13 cellular contexts compared by ENCODE assay signal in genomic region chr11:68690671-68691401, GRCh38. TPM values are rescaled to one million over a fixed set of nuclear protein-coding genes. Genes with fewer than 3 reads are reported as not detected.
A peak's percentile ranks its signal among the peaks of the same experiment; 100 is the strongest.
DNase-seq lines count a peak whose midpoint lies in the region; FAIRE-seq and TF ChIP-seq lines count a peak whose summit lies in the region.
"Had no signal": no experiment of that assay in that cellular context is flagged by ENCODE, and none has a peak within 500 bp of the region (broad histone marks: within the 10 kb centered on the region; RNA-seq: fewer than 3 reads in every experiment).

No MANE protein-coding gene starts in this region.

- TF ChIP-seq CTCF in 22Rv1 (IDR thresholded peaks at IDR 0.05) (0 out of 2 replicates have a peak, but pooled peaks have one; percentile 4), D721Med (IDR thresholded peaks at IDR 0.05; ENCODE audit: insufficient read depth, missing control alignments) (peak; percentile 21), Peyer's patch (IDR thresholded peaks at IDR 0.05) (no peak), chondrocyte (IDR thresholded peaks at IDR 0.05) (peak; percentile 43), prostate gland (IDR thresholded peaks at IDR 0.05) (no peak), nephron progenitor cell (IDR thresholded peaks at IDR 0.05) (no peak)

- H3K4me1 Mint-ChIP-seq in chondrocyte (ENCODE audit: low read depth) (no peaks in the 10 kb centered on the region), nephron progenitor cell (peaks cover 16% of the 10 kb centered on the region)

- H3K9me3 Mint-ChIP-seq in chondrocyte (ENCODE audit: low read depth) (no peaks in the 10 kb centered on the region), nephron progenitor cell (peaks cover 19% of the 10 kb centered on the region)

- no peak for FAIRE-seq in D721Med (lab: Jason Lieb, UNC)
- FAIRE-seq: bronchial epithelial cell had no signal

- no peak overlapping the region for H3K27ac Mint-ChIP-seq in chondrocyte (ENCODE audit: unreplicated experiment)
- no peak overlapping the region for H3K27ac Mint-ChIP-seq in nephron progenitor cell

- intact Hi-C loops in prostate gland (cut with DNase I) = no loop called here

- H3K27me3 Mint-ChIP-seq in chondrocyte (ENCODE audit: low read depth) = peaks cover 77% of the 10 kb centered on the region
- peaks cover 80% of the 10 kb centered on the region for H3K27me3 Mint-ChIP-seq in nephron progenitor cell (ENCODE audit: low read depth, poor library complexity)

- H3K4me1 ChIP-seq in Peyer's patch = no peaks in the 10 kb centered on the region
- no peaks in the 10 kb centered on the region for H3K4me1 ChIP-seq in prostate gland (replicated peaks)
- H3K4me1 ChIP-seq: Caco-2 had no signal

- no peaks in the 10 kb centered on the region for H3K9me3 ChIP-seq in Peyer's patch
- H3K9me3 ChIP-seq in prostate gland = no peaks in the 10 kb centered on the region

- H3K36me3 Mint-ChIP-seq in chondrocyte (ENCODE audit: low read depth) (peaks cover 3% of the 10 kb centered on the region), nephron progenitor cell (ENCODE audit: low read depth) (no peaks in the 10 kb centered on the region)

- H3K4me3 ChIP-seq in Peyer's patch = no peak overlapping the region
- H3K4me3 ChIP-seq in prostate gland = no peak overlapping the region

- no peaks in the 10 kb centered on the region for H3K36me3 ChIP-seq in Peyer's patch
- no peaks in the 10 kb centered on the region for H3K36me3 ChIP-seq in prostate gland

- no peak for TF ChIP-seq POLR2A in Peyer's patch (IDR thresholded peaks at IDR 0.05)
- no peak for TF ChIP-seq POLR2A in prostate gland (IDR thresholded peaks at IDR 0.05)

- DNase-seq in D721Med (ENCODE audit: insufficient read length, low spot score) = no peak
- DNase-seq in Peyer's patch = peak in 2 of 3 donors; percentile 17 to 60
- DNase-seq in chondrocyte (ENCODE audit: low spot score) = no peak
- DNase-seq in prostate gland (ENCODE audit: low spot score) = no peak
- DNase-seq in amygdala (lab: John Stamatoyannopoulos, UW) = no peak
- no peak for DNase-seq in DMS79 treated with DMSO at 0.1 percent for 48 hours (lab: John Stamatoyannopoulos, UW)
- DNase-seq in nephron progenitor cell = no peak
- DNase-seq: kidney glomerular epithelial cell; NCI-H2029 treated with DMSO at 0.1 percent for 48 hours; stimulated activated naive CD4-positive, alpha-beta T cell treated with Interleukin-2 at 50 U/mL for 16 hours had no signal

- H3K27me3 ChIP-seq in Peyer's patch = no peaks in the 10 kb centered on the region
- H3K27me3 ChIP-seq in prostate gland (replicated peaks; ENCODE audit: insufficient read depth) = no peaks in the 10 kb centered on the region

- no peak overlapping the region for H3K4me3 Mint-ChIP-seq in chondrocyte (ENCODE audit: unreplicated experiment)
- H3K4me3 Mint-ChIP-seq in nephron progenitor cell = no peak overlapping the region

- H3K27ac ChIP-seq in 22Rv1 (no peak overlapping the region), Peyer's patch (no peak overlapping the region), prostate gland (no peak overlapping the region)

- 49% methylated on average over 16 of the region's 16 CpGs for WGBS in prostate gland

RNA-seq across cellular contexts. Expression of gene GAL, which starts 6.5 kb away (rescaled TPM):
- 1 to 10 TPM in 1 of 4 donors, not detected in 3; 1.2 TPM for total RNA-seq in Peyer's patch
- 0.74 to 1.9 TPM (median 0.90 TPM) in 3 replicates for total RNA-seq in chondrocyte
- 1 to 10 TPM; 1.1 to 4.8 TPM for total RNA-seq in prostate gland

Comparison
In these comparisons a context has a peak if more than half of its experiments do, and no peak if none do; other contexts are left out.
1. CTCF ChIP-seq: peak in 22Rv1 (single experiment), D721Med (single experiment) and chondrocyte (single experiment); none in Peyer's patch (0 of 6), prostate gland (0 of 4) and nephron progenitor cell (single experiment).
2. DNase-seq: peak in Peyer's patch (2 of 3); none in D721Med (single experiment), chondrocyte (single experiment), prostate gland (single experiment), amygdala (0 of 56), DMS79 treated with DMSO at 0.1 percent for 48 hours (single experiment) and nephron progenitor cell (single experiment).